ENCODE assay signal across 13 cellular contexts in genomic region chr1:165288301-165289120, GRCh38.
DNase-seq lines count a peak whose midpoint lies in the region; ATAC-seq, FAIRE-seq and TF ChIP-seq lines count a peak whose summit lies in the region.
"Had no signal": no experiment of that assay in that cellular context is flagged by ENCODE, and none has a peak within 500 bp of the region (broad histone marks: within the 10 kb centered on the region; RNA-seq: fewer than 3 reads in every experiment).

No MANE protein-coding gene starts in this region.

- DNase-seq in MCF 10A (ENCODE audit: unreplicated experiment) = peak; percentile 64
- DNase-seq in mammary epithelial cell = no peak
- DNase-seq in NCI-H345 (lab: John Stamatoyannopoulos, UW) = peak; percentile 76
- DNase-seq in glutamatergic neuron = peak; percentile 73
- peak; percentile 13 for DNase-seq in urothelium cell line (ENCODE audit: low spot score)
- DNase-seq in ascending aorta (ENCODE audit: low spot score in 2 of 2) = no peak
- DNase-seq in glomerular visceral epithelial cell (ENCODE audit: extremely low spot score) = no peak
- DNase-seq: activated CD4-positive, CD25-positive, alpha-beta regulatory T cell; Peyer's patch; stimulated activated CD4-positive, alpha-beta T cell treated with anti-CD3 and anti-CD28 coated beads, Interleukin-4, amount 100 ng/mL, for 4 hours had no signal

- 95% methylated on average over 16 of the region's 16 CpGs for WGBS in mammary epithelial cell (ENCODE audit: low coverage, missing lambda C conversion rate)

- H3K27ac ChIP-seq in mammary epithelial cell (ENCODE audit: insufficient read depth, low read depth, low read length) (no peak overlapping the region), ascending aorta (no peak overlapping the region)
- H3K27ac ChIP-seq: heart left ventricle, Peyer's patch, thoracic aorta had no signal

- no peak overlapping the region for H2AFZ ChIP-seq in mammary epithelial cell (ENCODE audit: low read depth, low read length)

- BruUV-seq in MCF 10A (replicated peaks; lab: Mats Ljungman, UMichigan) (no TSS peak), mammary epithelial cell (replicated peaks; lab: Mats Ljungman, UMichigan) (no TSS peak)

- H4K20me1 ChIP-seq in mammary epithelial cell (ENCODE audit: insufficient read depth, low read length) = no peaks in the 10 kb centered on the region

- H3K79me2 ChIP-seq in mammary epithelial cell (ENCODE audit: insufficient read depth, low read length) = no peaks in the 10 kb centered on the region

- H3K4me3 Mint-ChIP-seq in MCF 10A (ENCODE audit: unreplicated experiment) = no peak overlapping the region
- H3K4me3 Mint-ChIP-seq in glutamatergic neuron (ENCODE audit: unreplicated experiment) = peak overlapping the region; percentile 74

- CTCF ChIA-PET in MCF 10A (lab: Yijun Ruan, JAX) (interaction anchor here (0.5 to 8.9 kb wide), 16 partner anchors 9 to 175 kb away, joined by 3 to 75 read pairs (median 3); no protein-coding TSS in a partner anchor), mammary epithelial cell (lab: Charles Lee; ENCODE audit: low non-redundant PET) (no interaction called here)

- dilution Hi-C loops in mammary epithelial cell (cut with HindIII; ENCODE audit: low sequenced_read_pairs) = no loop called here

- no peak overlapping the region for H3K9ac ChIP-seq in mammary epithelial cell (ENCODE audit: insufficient read depth, low read length)

- peaks cover 2% of the 10 kb centered on the region for H3K9me3 ChIP-seq in mammary epithelial cell (replicated peaks; ENCODE audit: insufficient read depth, low read length)
- H3K9me3 ChIP-seq in ascending aorta = no peaks in the 10 kb centered on the region
- H3K9me3 ChIP-seq: heart left ventricle, Peyer's patch, thoracic aorta had no signal

- ATAC-seq in GM18870 (IDR thresholded peaks at IDR 0.05; ENCODE audit: unreplicated experiment) = no peak
- ATAC-seq: heart left ventricle had no signal

- intact Hi-C loops in MCF 10A (cut with micrococcal nuclease) (no loop called here), mammary epithelial cell (cut with micrococcal nuclease) (loop anchor here (10.0 kb wide), 1 partner anchor 134 kb away; no protein-coding TSS in a partner anchor), ascending aorta (cut with DNase I) (no loop called here)

- H3K36me3 Mint-ChIP-seq in MCF 10A (ENCODE audit: insufficient read depth, unreplicated experiment) (no peaks in the 10 kb centered on the region), glutamatergic neuron (ENCODE audit: unreplicated experiment) (peaks cover 9% of the 10 kb centered on the region)

- no peak overlapping the region for H3K4me2 ChIP-seq in mammary epithelial cell (ENCODE audit: insufficient read depth, low read depth, low read length)

- H3K9me3 Mint-ChIP-seq in MCF 10A (ENCODE audit: unreplicated experiment) = no peaks in the 10 kb centered on the region
- peaks cover 8% of the 10 kb centered on the region for H3K9me3 Mint-ChIP-seq in glutamatergic neuron (ENCODE audit: unreplicated experiment)

- H3K27ac Mint-ChIP-seq in MCF 10A (ENCODE audit: low read depth, unreplicated experiment) (no peak overlapping the region), glutamatergic neuron (ENCODE audit: unreplicated experiment) (peak overlapping the region; percentile 90)

- POLR2A ChIA-PET in MCF 10A (lab: Yijun Ruan, JAX) = no interaction called here

- H3K4me1 ChIP-seq in mammary epithelial cell (ENCODE audit: insufficient read depth, low read length) (no peaks in the 10 kb centered on the region), ascending aorta (no peaks in the 10 kb centered on the region)
- H3K4me1 ChIP-seq: heart left ventricle had no signal

- TF ChIP-seq CTCF in MCF 10A (IDR thresholded peaks at IDR 0.05; ENCODE audit: unreplicated experiment) = no peak
- TF ChIP-seq CTCF in mammary epithelial cell (conservative IDR thresholded peaks at IDR 0.05 in 1 of 2, IDR thresholded peaks at IDR 0.05 in 1 of 2; ENCODE audit: extremely low read depth in 1 of 2, insufficient read depth in 1 of 2, low read depth in 1 of 2, low read length in 2 of 2) = no peak
- no peak for TF ChIP-seq CTCF in glutamatergic neuron (IDR thresholded peaks at IDR 0.05; ENCODE audit: partially characterized antibody, unreplicated experiment)
- TF ChIP-seq CTCF in ascending aorta (IDR thresholded peaks at IDR 0.05) = no peak

- H3K27me3 Mint-ChIP-seq in MCF 10A (ENCODE audit: insufficient read depth, unreplicated experiment) (peaks cover 10% of the 10 kb centered on the region), glutamatergic neuron (ENCODE audit: unreplicated experiment) (peaks cover 13% of the 10 kb centered on the region)

- in situ Hi-C loops in mammary epithelial cell (cut with MboI; ENCODE audit: low sequenced_read_pairs in 2 of 2) = no loop called here

- H3K4me1 Mint-ChIP-seq in MCF 10A (ENCODE audit: insufficient read depth, unreplicated experiment) = no peaks in the 10 kb centered on the region
- peaks cover 22% of the 10 kb centered on the region for H3K4me1 Mint-ChIP-seq in glutamatergic neuron (ENCODE audit: low read depth, unreplicated experiment)

- FAIRE-seq in urothelium cell line (lab: Jason Lieb, UNC) = no peak

- H3K4me3 ChIP-seq in mammary epithelial cell (replicated peaks in 1 of 3; ENCODE audit: insufficient read depth in 1 of 3, low read depth in 2 of 3, low read length in 3 of 3) (no peak overlapping the region), ascending aorta (no peak overlapping the region)
- H3K4me3 ChIP-seq: heart left ventricle, Peyer's patch, thoracic aorta had no signal

- H3K36me3 ChIP-seq in mammary epithelial cell (ENCODE audit: insufficient read depth, low read length) = no peaks in the 10 kb centered on the region
- no peaks in the 10 kb centered on the region for H3K36me3 ChIP-seq in ascending aorta
- H3K36me3 ChIP-seq: heart left ventricle, Peyer's patch, thoracic aorta had no signal

- H3K27me3 ChIP-seq in mammary epithelial cell (ENCODE audit: insufficient read depth, low read length) = peaks cover 2% of the 10 kb centered on the region
- H3K27me3 ChIP-seq in ascending aorta = no peaks in the 10 kb centered on the region
- H3K27me3 ChIP-seq: Peyer's patch had no signal

Comparison
In these comparisons a context has a peak if more than half of its experiments do, and no peak if none do; other contexts are left out.
1. DNase-seq: peak in MCF 10A (single experiment), NCI-H345 (single experiment), glutamatergic neuron (single experiment) and urothelium cell line (single experiment); none in mammary epithelial cell (single experiment), ascending aorta (0 of 2) and glomerular visceral epithelial cell (single experiment).